ENCODE assay signal across 1 cellular context in genomic region chr21:28419110-28419509, GRCh38.
TF ChIP-seq lines count a peak whose summit lies in the region.

No MANE protein-coding gene starts in this region.

TF ChIP-seq in HepG2, 621 proteins besides CTCF, POLR2A, EP300 and RAD21 (continued from another document):
- TF ChIP-seq DMTF1 (CRISPR knock-in tag; IDR thresholded peaks at IDR 0.05) (no peak), THAP8 (CRISPR knock-in tag; IDR thresholded peaks at IDR 0.05; ENCODE audit: borderline replicate concordance) (no peak), YEATS2 (CRISPR knock-in tag; IDR thresholded peaks at IDR 0.05; ENCODE audit: borderline replicate concordance) (no peak), SNRNP70 (IDR thresholded peaks at IDR 0.05; ENCODE audit: low read depth, low read length) (no peak), ZNF720 (CRISPR knock-in tag; IDR thresholded peaks at IDR 0.05) (no peak), NFRKB (IDR thresholded peaks at IDR 0.05) (no peak)
